ENCODE assay signal across 11 cellular contexts in the genomic region with DNA sequence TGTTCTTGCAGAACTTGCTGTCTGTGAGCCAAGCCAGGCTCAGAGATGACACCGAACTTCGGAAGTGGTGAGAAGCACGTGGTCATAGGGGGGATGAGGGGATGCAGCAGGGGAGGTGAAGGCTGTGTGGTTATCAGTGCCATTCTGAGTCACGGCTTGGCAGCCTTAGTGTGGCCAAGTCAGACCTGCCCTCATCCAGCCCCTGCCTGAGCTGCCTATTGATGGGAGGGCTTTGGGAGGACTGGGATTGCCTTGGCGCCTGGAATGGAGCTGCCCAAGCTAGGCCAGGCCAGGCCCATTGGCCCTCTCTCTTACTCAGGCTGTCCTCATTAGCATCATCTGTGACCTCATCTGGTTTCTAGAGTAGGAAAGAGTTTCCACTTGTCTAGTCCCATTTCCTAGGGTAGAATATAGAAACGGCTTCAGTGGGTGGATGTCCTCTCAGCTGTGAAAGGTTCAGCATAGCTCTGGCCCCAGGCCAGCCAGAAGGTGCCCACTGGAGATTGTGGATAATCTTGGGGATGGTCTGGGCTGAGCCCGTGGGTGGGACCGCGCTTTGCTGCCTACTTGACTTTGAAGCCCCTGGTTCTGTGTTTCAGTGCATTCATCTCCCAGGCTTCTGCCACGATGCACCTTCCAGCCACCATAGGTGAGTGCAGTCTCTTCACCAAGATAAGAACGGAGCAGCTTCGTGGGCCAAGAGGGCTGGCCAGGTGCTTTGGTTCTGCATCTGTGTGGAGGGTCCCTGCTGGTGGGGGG. TPM values are rescaled to one million over a fixed set of nuclear protein-coding genes. Genes with fewer than 3 reads are reported as not detected.
DNase-seq lines count a peak whose midpoint lies in the region; ATAC-seq and TF ChIP-seq lines count a peak whose summit lies in the region.
"Had no signal": no experiment of that assay in that cellular context is flagged by ENCODE, and none has a peak within 500 bp of the region (broad histone marks: within the 10 kb centered on the region; RNA-seq: fewer than 3 reads in every experiment).

No MANE protein-coding gene starts in this region.

- CTCF ChIA-PET in CD8-positive, alpha-beta T cell (lab: Charles Lee): interaction anchor here (0.9 to 1.7 kb wide), 2 partner anchors 167 to 243 kb away, joined by 3 read pairs; no protein-coding TSS in a partner anchor

- peaks cover 10% of the 10 kb centered on the region for H3K4me1 ChIP-seq in CD8-positive, alpha-beta T cell (ENCODE audit: insufficient read depth, low read length)
- no peaks in the 10 kb centered on the region for H3K4me1 ChIP-seq in mucosa of descending colon (ENCODE audit: low read depth)

- peak; percentile 65 for ATAC-seq in CD8-positive, alpha-beta T cell
- ATAC-seq in HG02678 (IDR thresholded peaks at IDR 0.05; ENCODE audit: unreplicated experiment) (peak; percentile 44), mucosa of descending colon (peak; percentile 23), HG03442 (IDR thresholded peaks at IDR 0.05; ENCODE audit: unreplicated experiment) (no peak)
- peak; percentile 53 for ATAC-seq in activated naive CD8-positive, alpha-beta T cell treated with anti-CD3 and anti-CD28 coated beads, Interleukin-2, amount 50 U/mL, for 24 hours

- TF ChIP-seq CTCF in CD8-positive, alpha-beta T cell (IDR thresholded peaks at IDR 0.05): no peak
- TF ChIP-seq CTCF in mucosa of descending colon (IDR thresholded peaks at IDR 0.05): no peak

- no peak overlapping the region for H3K27ac ChIP-seq in CD8-positive, alpha-beta T cell (ENCODE audit: low read depth, low read length)

- intact Hi-C loops in CD8-positive, alpha-beta T cell (cut with DNase I, micrococcal nuclease): no loop called here
- intact Hi-C loops in mucosa of descending colon (cut with DNase I, micrococcal nuclease): no loop called here

- H3K4me3 ChIP-seq in CD8-positive, alpha-beta T cell (ENCODE audit: low read depth, low read length): no peak overlapping the region
- H3K4me3 ChIP-seq in mucosa of descending colon: no peak overlapping the region
- H3K4me3 ChIP-seq: tibial nerve had no signal

- peak in 1 of 7 experiments; percentile 28 for DNase-seq in CD8-positive, alpha-beta T cell
- DNase-seq in activated naive CD8-positive, alpha-beta T cell treated with anti-CD3 and anti-CD28 coated beads, Interleukin-2, amount 50 U/mL, for 24 hours: peak; percentile 17
- DNase-seq in mucosa of descending colon: no peak
- no peak for DNase-seq in HuH-7 (ENCODE audit: low spot score)
- no peak for DNase-seq in globus pallidus (ENCODE audit: low spot score)
- no peak for DNase-seq in NCI-H1092 treated with DMSO at 0.1 percent for 48 hours (lab: John Stamatoyannopoulos, UW)
- DNase-seq: Calu3, NCI-H446 treated with DMSO at 0.1 percent for 48 hours had no signal

- H3K36me3 Mint-ChIP-seq in CD8-positive, alpha-beta T cell: peaks cover 31% of the 10 kb centered on the region
- peaks cover 37% of the 10 kb centered on the region for H3K36me3 Mint-ChIP-seq in activated naive CD8-positive, alpha-beta T cell treated with anti-CD3 and anti-CD28 coated beads, Interleukin-2, amount 50 U/mL, for 24 hours (ENCODE audit: low read depth)

- H3K27me3 ChIP-seq in CD8-positive, alpha-beta T cell (ENCODE audit: insufficient read depth, low read length): no peaks in the 10 kb centered on the region
- H3K27me3 ChIP-seq: tibial nerve had no signal

- H3K27ac Mint-ChIP-seq in CD8-positive, alpha-beta T cell: no peak overlapping the region
- peak overlapping the region; percentile 59 for H3K27ac Mint-ChIP-seq in activated naive CD8-positive, alpha-beta T cell treated with anti-CD3 and anti-CD28 coated beads, Interleukin-2, amount 50 U/mL, for 24 hours

- H3K4me1 Mint-ChIP-seq in CD8-positive, alpha-beta T cell (ENCODE audit: low read depth): peaks cover 10% of the 10 kb centered on the region
- peaks cover 30% of the 10 kb centered on the region for H3K4me1 Mint-ChIP-seq in activated naive CD8-positive, alpha-beta T cell treated with anti-CD3 and anti-CD28 coated beads, Interleukin-2, amount 50 U/mL, for 24 hours

- no peaks in the 10 kb centered on the region for H3K9me3 ChIP-seq in CD8-positive, alpha-beta T cell (ENCODE audit: low read length)
- H3K9me3 ChIP-seq in mucosa of descending colon: no peaks in the 10 kb centered on the region
- H3K9me3 ChIP-seq: tibial nerve had no signal

- POLR2A ChIA-PET in CD8-positive, alpha-beta T cell (lab: Charles Lee): interaction anchor here (0.8 kb wide), 1 partner anchor 525 kb away, joined by 3 read pairs; no protein-coding TSS in a partner anchor

- H3K9me3 Mint-ChIP-seq in CD8-positive, alpha-beta T cell: no peaks in the 10 kb centered on the region
- no peaks in the 10 kb centered on the region for H3K9me3 Mint-ChIP-seq in activated naive CD8-positive, alpha-beta T cell treated with anti-CD3 and anti-CD28 coated beads, Interleukin-2, amount 50 U/mL, for 24 hours

- no peaks in the 10 kb centered on the region for H3K36me3 ChIP-seq in CD8-positive, alpha-beta T cell (ENCODE audit: insufficient read depth, low read length)
- H3K36me3 ChIP-seq in mucosa of descending colon (ENCODE audit: low read depth): no peaks in the 10 kb centered on the region

- no peak overlapping the region for H3K4me3 Mint-ChIP-seq in CD8-positive, alpha-beta T cell
- no peak overlapping the region for H3K4me3 Mint-ChIP-seq in activated naive CD8-positive, alpha-beta T cell treated with anti-CD3 and anti-CD28 coated beads, Interleukin-2, amount 50 U/mL, for 24 hours

- H3K27me3 Mint-ChIP-seq in CD8-positive, alpha-beta T cell (ENCODE audit: low read depth): no peaks in the 10 kb centered on the region
- H3K27me3 Mint-ChIP-seq in activated naive CD8-positive, alpha-beta T cell treated with anti-CD3 and anti-CD28 coated beads, Interleukin-2, amount 50 U/mL, for 24 hours: no peaks in the 10 kb centered on the region

RNA-seq across cellular contexts. Expression of a gene that starts 7.2 kb away (rescaled TPM):
- total RNA-seq in CD8-positive, alpha-beta T cell: 1 to 10 TPM; 1.9 to 2.2 TPM
- total RNA-seq in mucosa of descending colon: 10 to 100 TPM; 19.1 to 21.9 (median 20.0) TPM

Comparison
In these comparisons a context has a peak if more than half of its experiments do, and no peak if none do; other contexts are left out.
1. RNA of a gene that starts 7.2 kb away (total RNA-seq): 19.1 to 21.9 TPM in mucosa of descending colon; 1.9 to 2.2 TPM in CD8-positive, alpha-beta T cell; every median in the first group is over 4 times any median in the second.